ENCODE assay signal across 9 cellular contexts in genomic region chr11:73388241-73389133, GRCh38. TPM values are rescaled to one million over a fixed set of nuclear protein-coding genes. Genes with fewer than 3 reads are reported as not detected.
DNase-seq lines count a peak whose midpoint lies in the region; ATAC-seq and TF ChIP-seq lines count a peak whose summit lies in the region.
"Had no signal": no experiment of that assay in that cellular context is flagged by ENCODE, and none has a peak within 500 bp of the region (broad histone marks: within the 10 kb centered on the region; RNA-seq: fewer than 3 reads in every experiment).

No MANE protein-coding gene starts in this region.

- H3K27ac ChIP-seq in lower lobe of right lung (peak overlapping the region; percentile 81), coronary artery (peak overlapping the region in 1 of 2 donors; percentile 61)

- peaks cover 61% of the 10 kb centered on the region for H3K4me1 ChIP-seq in lower lobe of right lung

- H3K9me3 Mint-ChIP-seq in activated T-helper 17 cell treated with anti-CD3 and anti-CD28 coated beads, Interleukin-2, amount 50 U/mL, for 72 hours, result no peaks in the 10 kb centered on the region

- no peak for ATAC-seq in activated T-helper 17 cell treated with anti-CD3 and anti-CD28 coated beads, Interleukin-2, amount 50 U/mL, for 72 hours (replicated peaks)
- ATAC-seq in lower lobe of right lung, result no peak

- intact Hi-C loops in lower lobe of right lung (cut with DNase I), result no loop called here

- TF ChIP-seq CTCF in lower lobe of right lung (IDR thresholded peaks at IDR 0.05) (no peak), GM20000 (IDR thresholded peaks at IDR 0.05; ENCODE audit: extremely low read depth, missing control alignments) (no peak), coronary artery (IDR thresholded peaks at IDR 0.05) (no peak)

- peaks cover 18% of the 10 kb centered on the region for H3K4me1 Mint-ChIP-seq in activated T-helper 17 cell treated with anti-CD3 and anti-CD28 coated beads, Interleukin-2, amount 50 U/mL, for 72 hours

- DNase-seq in AML-193 (lab: John Stamatoyannopoulos, UW), result peak; percentile 83 to 89
- peak; percentile 74 for DNase-seq in HPDE6-E6E7 (ENCODE audit: extremely low spot score)
- DNase-seq in lower lobe of right lung, result peak; percentile 80
- DNase-seq in H4 (ENCODE audit: low spot score), result no peak
- no peak for DNase-seq in GM20000 (ENCODE audit: low spot score)
- no peak for DNase-seq in coronary artery (ENCODE audit: low spot score)
- no peak for DNase-seq in COR-L47 (lab: John Stamatoyannopoulos, UW)
- DNase-seq: amniotic stem cell had no signal

- peak overlapping the region; percentile 81 for H3K27ac Mint-ChIP-seq in activated T-helper 17 cell treated with anti-CD3 and anti-CD28 coated beads, Interleukin-2, amount 50 U/mL, for 72 hours

- no peaks in the 10 kb centered on the region for H3K27me3 Mint-ChIP-seq in activated T-helper 17 cell treated with anti-CD3 and anti-CD28 coated beads, Interleukin-2, amount 50 U/mL, for 72 hours

- H3K36me3 Mint-ChIP-seq in activated T-helper 17 cell treated with anti-CD3 and anti-CD28 coated beads, Interleukin-2, amount 50 U/mL, for 72 hours (ENCODE audit: low read depth), result peaks cover 24% of the 10 kb centered on the region

- no peaks in the 10 kb centered on the region for H3K9me3 ChIP-seq in lower lobe of right lung

- H3K4me3 ChIP-seq in lower lobe of right lung, result no peak overlapping the region
- no peak overlapping the region for H3K4me3 ChIP-seq in coronary artery

- no peaks in the 10 kb centered on the region for H3K27me3 ChIP-seq in lower lobe of right lung (ENCODE audit: low read depth)

- H3K36me3 ChIP-seq in lower lobe of right lung, result peaks cover 17% of the 10 kb centered on the region

- no peak overlapping the region for H3K4me3 Mint-ChIP-seq in activated T-helper 17 cell treated with anti-CD3 and anti-CD28 coated beads, Interleukin-2, amount 50 U/mL, for 72 hours

RNA-seq across cellular contexts. Expression of gene RELT, which starts 12.3 kb away (rescaled TPM):
- total RNA-seq in activated T-helper 17 cell treated with anti-CD3 and anti-CD28 coated beads, Interleukin-2, amount 50 U/mL, for 72 hours, result 10 to 100 TPM; 31.2 to 39.9 TPM
- total RNA-seq in lower lobe of right lung, result 15.4 TPM
- 2.1 and 2.2 TPM in 2 replicates for total RNA-seq in H4 (2014; rRNA removed; shearing (Covaris generic))

Comparison
In these comparisons a context has a peak if more than half of its experiments do, and no peak if none do; other contexts are left out.
1. DNase-seq: peak in AML-193 (2 of 2), HPDE6-E6E7 (single experiment) and lower lobe of right lung (single experiment); none in H4 (single experiment), GM20000 (single experiment), coronary artery (single experiment) and COR-L47 (single experiment).